Comparison of ENCODE assay signal across 13 cellular contexts in the genomic region with DNA sequence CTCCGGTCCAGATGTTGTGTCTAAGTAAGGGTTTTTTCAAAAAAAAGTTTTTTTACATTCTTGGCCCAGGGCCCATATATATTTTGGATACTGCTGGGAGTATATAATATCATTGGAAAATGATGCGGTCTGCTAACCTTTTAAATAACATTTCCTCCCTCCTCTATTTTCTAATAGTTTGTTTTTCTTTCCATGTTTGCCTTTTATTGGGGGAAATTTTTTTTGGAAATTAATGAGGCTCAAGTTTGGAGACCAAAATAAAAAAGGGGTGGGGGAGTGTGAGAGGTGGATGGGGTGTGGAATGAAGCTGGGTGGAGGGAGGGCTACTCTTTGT. TPM values are rescaled to one million over a fixed set of nuclear protein-coding genes. Genes with fewer than 3 reads are reported as not detected.
A peak's percentile ranks its signal among the peaks of the same experiment; 100 is the strongest.
DNase-seq lines count a peak whose midpoint lies in the region; ATAC-seq and TF ChIP-seq lines count a peak whose summit lies in the region.
"Had no signal": no experiment of that assay in that cellular context is flagged by ENCODE, and none has a peak within 500 bp of the region (broad histone marks: within the 10 kb centered on the region; RNA-seq: fewer than 3 reads in every experiment).

No MANE protein-coding gene starts in this region.

- ATAC-seq in gastroesophageal sphincter, result no peak
- no peak for ATAC-seq in psoas muscle
- ATAC-seq in GM19395 (IDR thresholded peaks at IDR 0.05; ENCODE audit: unreplicated experiment), result no peak
- ATAC-seq in stimulated activated memory B cell treated with anti-CD40 and anti-IgM and Interleukin-4, amounts not matched to agents 10 μg/mL and 1 μg/mL and 100 μg/mL, for 72 hours, result no peak

- intact Hi-C loops in psoas muscle (cut with DNase I), result no loop called here

- H3K36me3 ChIP-seq in GM06990 (ENCODE audit: control insufficient read depth, insufficient read depth, low read length) (no peaks in the 10 kb centered on the region), SJSA1 (no peaks in the 10 kb centered on the region), gastroesophageal sphincter (no peaks in the 10 kb centered on the region), psoas muscle (ENCODE audit: insufficient read depth in 1 of 2, low read depth in 1 of 2) (no peaks in the 10 kb centered on the region)

- peaks cover 11% of the 10 kb centered on the region for H3K27me3 Mint-ChIP-seq in stimulated activated memory B cell treated with anti-CD40 and anti-IgM and Interleukin-4, amounts not matched to agents 10 μg/mL and 1 μg/mL and 100 μg/mL, for 72 hours

- H3K9me3 Mint-ChIP-seq in stimulated activated memory B cell treated with anti-CD40 and anti-IgM and Interleukin-4, amounts not matched to agents 10 μg/mL and 1 μg/mL and 100 μg/mL, for 72 hours, result no peaks in the 10 kb centered on the region
- H3K9me3 Mint-ChIP-seq: activated naive CD8-positive, alpha-beta T cell treated with anti-CD3 and anti-CD28 coated beads, Interleukin-2, amount 10 ng/mL, durations not matched to agents 7 days and 5 days; CD4-positive, alpha-beta memory T cell had no signal

- no peaks in the 10 kb centered on the region for H3K27me3 ChIP-seq in GM06990 (replicated peaks; ENCODE audit: control insufficient read depth, insufficient read depth, low read length)
- H3K27me3 ChIP-seq in SJSA1 (replicated peaks), result no peaks in the 10 kb centered on the region
- no peaks in the 10 kb centered on the region for H3K27me3 ChIP-seq in gastroesophageal sphincter
- peaks cover 0 to 21% (median 5%) of the 10 kb centered on the region in 3 donors for H3K27me3 ChIP-seq in psoas muscle (ENCODE audit: insufficient read depth in 3 of 3, low read length in 2 of 3)

- no peak overlapping the region for H3K4me3 Mint-ChIP-seq in stimulated activated memory B cell treated with anti-CD40 and anti-IgM and Interleukin-4, amounts not matched to agents 10 μg/mL and 1 μg/mL and 100 μg/mL, for 72 hours
- H3K4me3 Mint-ChIP-seq: activated CD4-positive, alpha-beta T cell treated with anti-CD3 and anti-CD28 coated beads for 36 hours; activated naive CD8-positive, alpha-beta T cell treated with anti-CD3 and anti-CD28 coated beads, Interleukin-2, amount 10 ng/mL, durations not matched to agents 7 days and 5 days had no signal

- H3K4me1 Mint-ChIP-seq in stimulated activated memory B cell treated with anti-CD40 and anti-IgM and Interleukin-4, amounts not matched to agents 10 μg/mL and 1 μg/mL and 100 μg/mL, for 72 hours, result peaks cover 26% of the 10 kb centered on the region

- H3K36me3 Mint-ChIP-seq in stimulated activated memory B cell treated with anti-CD40 and anti-IgM and Interleukin-4, amounts not matched to agents 10 μg/mL and 1 μg/mL and 100 μg/mL, for 72 hours, result no peaks in the 10 kb centered on the region
- H3K36me3 Mint-ChIP-seq: activated naive CD8-positive, alpha-beta T cell treated with anti-CD3 and anti-CD28 coated beads, Interleukin-2, amount 10 ng/mL, durations not matched to agents 7 days and 5 days; CD4-positive, alpha-beta memory T cell had no signal

- 27 to 38% methylated on average over 2 of the region's 2 CpGs for WGBS in gastroesophageal sphincter (ENCODE audit: low coverage in 1 of 2), 2 donors
- WGBS in psoas muscle, 3 donors, result 27 to 30% (median 29%) methylated on average over 2 of the region's 2 CpGs

- TF ChIP-seq CTCF in GM06990 (IDR thresholded peaks at IDR 0.05; ENCODE audit: insufficient read depth, low read length, poor library complexity, severe bottlenecking) (no peak), gastroesophageal sphincter (IDR thresholded peaks at IDR 0.05) (no peak), psoas muscle (IDR thresholded peaks at IDR 0.05) (no peak)

- TF ChIP-seq POLR2A in gastroesophageal sphincter (IDR thresholded peaks at IDR 0.05), result no peak

- TF ChIP-seq EP300 in gastroesophageal sphincter (IDR thresholded peaks at IDR 0.05), result no peak

- H3K4me3 ChIP-seq in GM06990 (replicated peaks; ENCODE audit: low read depth, low read length) (peak overlapping the region; percentile 51), SJSA1 (peak overlapping the region; percentile 19), gastroesophageal sphincter (peak overlapping the region in 1 of 2 donors; percentile 49), psoas muscle (peak overlapping the region; percentile 60)

- DNase-seq in GM06990 (ENCODE audit: extremely low read depth, insufficient read length), result no peak
- peak in 1 of 2 experiments; percentile 63 for DNase-seq in SJSA1 (ENCODE audit: low read depth in 1 of 2, low spot score in 2 of 2)
- DNase-seq in psoas muscle, result no peak
- no peak for DNase-seq in DMS153 treated with DMSO at 0.1 percent for 48 hours (lab: John Stamatoyannopoulos, UW; ENCODE audit: unreplicated experiment)
- no peak for DNase-seq in middle frontal gyrus (ENCODE audit: extremely low spot score, low spot score)
- DNase-seq: CD4-positive, alpha-beta memory T cell; NCI-H524 treated with DMSO at 0.1 percent for 48 hours; SIG-M5 had no signal

- no peak overlapping the region for H3K27ac Mint-ChIP-seq in stimulated activated memory B cell treated with anti-CD40 and anti-IgM and Interleukin-4, amounts not matched to agents 10 μg/mL and 1 μg/mL and 100 μg/mL, for 72 hours
- H3K27ac Mint-ChIP-seq: activated CD4-positive, alpha-beta T cell treated with anti-CD3 and anti-CD28 coated beads for 36 hours; activated naive CD8-positive, alpha-beta T cell treated with anti-CD3 and anti-CD28 coated beads, Interleukin-2, amount 10 ng/mL, durations not matched to agents 7 days and 5 days; CD4-positive, alpha-beta memory T cell had no signal

- H3K27ac ChIP-seq in SJSA1, result peak overlapping the region; percentile 81
- H3K27ac ChIP-seq in gastroesophageal sphincter, result peak overlapping the region in 3 of 4 donors; percentile 74 to 84 (median 80)
- no peak overlapping the region for H3K27ac ChIP-seq in psoas muscle

- no peaks in the 10 kb centered on the region for H3K9me3 ChIP-seq in SJSA1 (replicated peaks)
- no peaks in the 10 kb centered on the region for H3K9me3 ChIP-seq in gastroesophageal sphincter
- H3K9me3 ChIP-seq in psoas muscle, result no peaks in the 10 kb centered on the region

- H3K4me1 ChIP-seq in SJSA1 (replicated peaks), result peaks cover 43% of the 10 kb centered on the region
- H3K4me1 ChIP-seq in gastroesophageal sphincter, result peaks cover 0 to 46% (median 26%) of the 10 kb centered on the region in 3 donors
- peaks cover 17% of the 10 kb centered on the region for H3K4me1 ChIP-seq in psoas muscle

RNA-seq across cellular contexts. Expression of gene FOXP4, which starts 42.8 kb away (rescaled TPM):
- 3.9 and 5.1 TPM in 2 replicates for total RNA-seq in SJSA1 (2014; rRNA removed; shearing (Covaris generic))
- 10 to 100 TPM in 2 of 4 donors, 1 to 10 TPM in 2; 8.2 to 25.8 (median 11.7) TPM for total RNA-seq in gastroesophageal sphincter
- 10 to 100 TPM in 2 of 4 donors, 1 to 10 TPM in 2; 6.4 to 12.2 (median 9.9) TPM for total RNA-seq in psoas muscle
- 1 to 10 TPM; 4.6 to 7.5 (median 5.9) TPM for polyA plus RNA-seq in psoas muscle
